1 cellular context compared by ENCODE assay signal in genomic region chr4:168981460-168981859, GRCh38.
TF ChIP-seq lines count a peak whose summit lies in the region.

No MANE protein-coding gene starts in this region.

TF ChIP-seq in GM23338, 12 proteins besides CTCF, POLR2A, EP300 and RAD21 (continued from another document):
- TF ChIP-seq, protein P1, sequence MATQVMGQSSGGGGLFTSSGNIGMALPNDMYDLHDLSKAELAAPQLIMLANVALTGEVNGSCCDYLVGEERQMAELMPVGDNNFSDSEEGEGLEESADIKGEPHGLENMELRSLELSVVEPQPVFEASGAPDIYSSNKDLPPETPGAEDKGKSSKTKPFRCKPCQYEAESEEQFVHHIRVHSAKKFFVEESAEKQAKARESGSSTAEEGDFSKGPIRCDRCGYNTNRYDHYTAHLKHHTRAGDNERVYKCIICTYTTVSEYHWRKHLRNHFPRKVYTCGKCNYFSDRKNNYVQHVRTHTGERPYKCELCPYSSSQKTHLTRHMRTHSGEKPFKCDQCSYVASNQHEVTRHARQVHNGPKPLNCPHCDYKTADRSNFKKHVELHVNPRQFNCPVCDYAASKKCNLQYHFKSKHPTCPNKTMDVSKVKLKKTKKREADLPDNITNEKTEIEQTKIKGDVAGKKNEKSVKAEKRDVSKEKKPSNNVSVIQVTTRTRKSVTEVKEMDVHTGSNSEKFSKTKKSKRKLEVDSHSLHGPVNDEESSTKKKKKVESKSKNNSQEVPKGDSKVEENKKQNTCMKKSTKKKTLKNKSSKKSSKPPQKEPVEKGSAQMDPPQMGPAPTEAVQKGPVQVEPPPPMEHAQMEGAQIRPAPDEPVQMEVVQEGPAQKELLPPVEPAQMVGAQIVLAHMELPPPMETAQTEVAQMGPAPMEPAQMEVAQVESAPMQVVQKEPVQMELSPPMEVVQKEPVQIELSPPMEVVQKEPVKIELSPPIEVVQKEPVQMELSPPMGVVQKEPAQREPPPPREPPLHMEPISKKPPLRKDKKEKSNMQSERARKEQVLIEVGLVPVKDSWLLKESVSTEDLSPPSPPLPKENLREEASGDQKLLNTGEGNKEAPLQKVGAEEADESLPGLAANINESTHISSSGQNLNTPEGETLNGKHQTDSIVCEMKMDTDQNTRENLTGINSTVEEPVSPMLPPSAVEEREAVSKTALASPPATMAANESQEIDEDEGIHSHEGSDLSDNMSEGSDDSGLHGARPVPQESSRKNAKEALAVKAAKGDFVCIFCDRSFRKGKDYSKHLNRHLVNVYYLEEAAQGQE (IDR thresholded peaks at IDR 0.05; ENCODE audit: unreplicated experiment), result no peak
- TF ChIP-seq EZH2phosphoT487 (IDR thresholded peaks at IDR 0.05; ENCODE audit: unreplicated experiment), result no peak
- no peak for TF ChIP-seq NANOG (IDR thresholded peaks at IDR 0.05; ENCODE audit: borderline replicate concordance)
- TF ChIP-seq EZH2 (IDR thresholded peaks at IDR 0.05; ENCODE audit: low read depth, unreplicated experiment), result no peak
